17 cellular contexts compared by ENCODE assay signal in genomic region chr4:42608551-42608950, GRCh38. TPM values are rescaled to one million over a fixed set of nuclear protein-coding genes. Genes with fewer than 3 reads are reported as not detected.
DNase-seq lines count a peak whose midpoint lies in the region; ATAC-seq, FAIRE-seq and TF ChIP-seq lines count a peak whose summit lies in the region.
"Had no signal": no experiment of that assay in that cellular context is flagged by ENCODE, and none has a peak within 500 bp of the region (broad histone marks: within the 10 kb centered on the region; RNA-seq: fewer than 3 reads in every experiment).

No MANE protein-coding gene starts in this region.

- DNase-seq in activated CD4-positive, alpha-beta T cell treated with anti-CD3 and anti-CD28 coated beads for 48 hours, result peak; percentile 20
- DNase-seq in activated CD4-positive, alpha-beta T cell treated with anti-CD3 and anti-CD28 coated beads, Interleukin-2, amount 50 U/mL, for 1 hour, result no peak
- DNase-seq in A549 (ENCODE audit: low read depth in 1 of 2, low spot score in 1 of 2) (no peak), gastrocnemius medialis (no peak), Calu3 (no peak), Right ventricle myocardium superior (no peak)
- DNase-seq in activated T-cell treated with anti-CD3 and anti-CD28 coated beads, Interleukin-2, amount 50 U/mL, for 48 hours, result peak; percentile 33 to 34
- DNase-seq: Caco-2, H9, NCI-H1436, NCI-H2081 treated with DMSO at 0.1 percent for 48 hours, NCI-H2227 treated with DMSO at 0.1 percent for 48 hours, NCI-H526, SK-N-SH had no signal

- in situ Hi-C loops in gastrocnemius medialis (cut with MboI; ENCODE audit: low sequenced_read_pairs in 4 of 4), result loop anchor here in 1 of 4 donors (10.0 kb wide), 1 partner anchor 46 kb away; the partner anchor contains the start of gene ATP8A1

- H3K27me3 ChIP-seq in gastrocnemius medialis, result no peaks in the 10 kb centered on the region

- H3K27me3 Mint-ChIP-seq in Calu3 (ENCODE audit: unreplicated experiment), result no peaks in the 10 kb centered on the region

- H3K36me3 ChIP-seq in gastrocnemius medialis, result no peaks in the 10 kb centered on the region

- TF ChIP-seq POLR2A in A549 (IDR thresholded peaks at IDR 0.05; ENCODE audit: low read length), result no peak
- no peak for TF ChIP-seq POLR2A in gastrocnemius medialis (IDR thresholded peaks at IDR 0.05)

- no peak for TF ChIP-seq EP300 in A549 (IDR thresholded peaks at IDR 0.05)

- no peaks in the 10 kb centered on the region for H3K9me3 ChIP-seq in A549
- no peaks in the 10 kb centered on the region for H3K9me3 ChIP-seq in gastrocnemius medialis
- H3K9me3 ChIP-seq: Caco-2, SK-N-SH had no signal

- no TSS peak for BruUV-seq in Calu3 (replicated peaks; lab: Mats Ljungman, UMichigan)

- H3K27ac Mint-ChIP-seq in Calu3 (ENCODE audit: unreplicated experiment), result no peak overlapping the region
- H3K27ac Mint-ChIP-seq: H9 had no signal

- POLR2A ChIA-PET in A549 (lab: Yijun Ruan, JAX), result no interaction called here

- peaks cover 7% of the 10 kb centered on the region for H3K9me3 Mint-ChIP-seq in Calu3 (ENCODE audit: low read depth, unreplicated experiment)
- H3K9me3 Mint-ChIP-seq: H9 had no signal

- no peaks in the 10 kb centered on the region for H3K36me3 Mint-ChIP-seq in Calu3 (ENCODE audit: insufficient read depth, unreplicated experiment)

- no peak for ATAC-seq in A549
- no peak for ATAC-seq in gastrocnemius medialis
- no peak for ATAC-seq in GM18867 (IDR thresholded peaks at IDR 0.05; ENCODE audit: unreplicated experiment)
- no peak for ATAC-seq in Right ventricle myocardium superior (ENCODE audit: poor library complexity)

- H3K4me1 Mint-ChIP-seq in Calu3 (ENCODE audit: low read depth, unreplicated experiment), result no peaks in the 10 kb centered on the region

- CTCF ChIA-PET in A549 (lab: Yijun Ruan, JAX) (no interaction called here), Calu3 (lab: Charles Lee) (no interaction called here)

- WGBS in A549 (ENCODE audit: missing lambda C conversion rate), result 69% methylated on average over 3 of the region's 3 CpGs

- FAIRE-seq in A549 (lab: Jason Lieb, UNC), result no peak

- no peak for TF ChIP-seq RAD21 in A549 (conservative IDR thresholded peaks at IDR 0.05 in 1 of 2, IDR thresholded peaks at IDR 0.05 in 1 of 2)

- H3K4me3 ChIP-seq in A549 (no peak overlapping the region), gastrocnemius medialis (no peak overlapping the region)

- intact Hi-C loops in gastrocnemius medialis (cut with DNase I; ENCODE audit: low total_unique reads), result no loop called here
- intact Hi-C loops in Calu3 (cut with micrococcal nuclease; ENCODE audit: unreplicated experiment), result no loop called here
- intact Hi-C loops in Right ventricle myocardium superior (cut with DNase I), result no loop called here

- TF ChIP-seq CTCF in A549 (IDR thresholded peaks at IDR 0.05), result no peak
- TF ChIP-seq CTCF in gastrocnemius medialis (IDR thresholded peaks at IDR 0.05 in 4 of 5, conservative IDR thresholded peaks at IDR 0.05 in 1 of 5), result no peak
- no peak for TF ChIP-seq CTCF in Calu3 (IDR thresholded peaks at IDR 0.05; ENCODE audit: unreplicated experiment)

- H3K4me1 ChIP-seq in A549 (no peaks in the 10 kb centered on the region), gastrocnemius medialis (peaks cover 50% of the 10 kb centered on the region in 2 donors)
- H3K4me1 ChIP-seq: Caco-2 had no signal

- H3K27ac ChIP-seq in A549 (no peak overlapping the region), gastrocnemius medialis (peak overlapping the region; percentile 82 to 94 (median 86))
- H3K27ac ChIP-seq: C4-2B had no signal

- H3K4me2 ChIP-seq in A549, result no peak overlapping the region
- H3K4me2 ChIP-seq: SK-N-SH had no signal

- no peak overlapping the region for H3K4me3 Mint-ChIP-seq in Calu3 (ENCODE audit: low read depth, unreplicated experiment)
- H3K4me3 Mint-ChIP-seq: H9 had no signal

TF ChIP-seq in A549, 52 proteins besides CTCF, POLR2A, EP300 and RAD21:
- no peak for TF ChIP-seq TP53 (CRISPR knock-in tag; IDR thresholded peaks at IDR 0.05)
- no peak for TF ChIP-seq CBX8 (IDR thresholded peaks at IDR 0.05)
- TF ChIP-seq EHMT2 (IDR thresholded peaks at IDR 0.05; ENCODE audit: low read depth), result no peak
- TF ChIP-seq KDM1A (IDR thresholded peaks at IDR 0.05; ENCODE audit: low read depth), result no peak
- peak; percentile 66 for TF ChIP-seq MAFK (IDR thresholded peaks at IDR 0.05; ENCODE audit: partially characterized antibody)
- TF ChIP-seq CHD4 (IDR thresholded peaks at IDR 0.05; ENCODE audit: borderline replicate concordance), result no peak
- no peak for TF ChIP-seq PHF8 (IDR thresholded peaks at IDR 0.05; ENCODE audit: borderline replicate concordance, low read depth)
- TF ChIP-seq HDAC2 (IDR thresholded peaks at IDR 0.05), result no peak
- no peak for TF ChIP-seq ZFP36 (IDR thresholded peaks at IDR 0.05; ENCODE audit: borderline replicate concordance, partially characterized antibody)

RNA-seq across cellular contexts. Expression of gene ATP8A1, which starts 48.4 kb away (rescaled TPM):
- 0.25 and 0.33 TPM in 2 replicates for polyA plus RNA-seq in A549 (2011; rRNA removed)
- polyA plus RNA-seq in A549 (2012; cell fraction: cytosol; rRNA removed), result 0.03 and 0.13 TPM in 2 replicates
- 0.04 and 0.05 TPM in 2 replicates for polyA plus RNA-seq in A549 (2012; cell fraction: nucleus; rRNA removed)
- 0.06 to 0.08 TPM (median 0.07 TPM) in 3 replicates for polyA plus RNA-seq in A549 (2017; fragmentation: RNase III; extraction: RNeasy Plus Mini Kit Qiagen cat#74134 plus additional on column Dnase treatment)
- 0.44 and 0.83 TPM in 2 replicates for polyA minus RNA-seq in A549 (2011; rRNA and poly(A)+ RNA removed)
- 10 to 100 TPM; 23.8 to 74.2 (median 31.1) TPM for total RNA-seq in gastrocnemius medialis
- total RNA-seq in Calu3 (2022), result 0.73 and 0.76 TPM in 2 replicates
- total RNA-seq in Right ventricle myocardium superior, result 19.3 TPM
- total RNA-seq: A172 had no signal

Comparison
In these comparisons a context has a peak if more than half of its experiments do, and no peak if none do; other contexts are left out.
1. DNase-seq: peak in activated CD4-positive, alpha-beta T cell treated with anti-CD3 and anti-CD28 coated beads for 48 hours (single experiment) and activated T-cell treated with anti-CD3 and anti-CD28 coated beads, Interleukin-2, amount 50 U/mL, for 48 hours (2 of 2); none in activated CD4-positive, alpha-beta T cell treated with anti-CD3 and anti-CD28 coated beads, Interleukin-2, amount 50 U/mL, for 1 hour (single experiment), A549 (0 of 2), gastrocnemius medialis (0 of 2), Calu3 (single experiment) and Right ventricle myocardium superior (single experiment).
2. H3K27ac ChIP-seq: peak in gastrocnemius medialis (4 of 4); none in A549 (0 of 2).
3. RNA of gene ATP8A1, which starts 48.4 kb away (total RNA-seq): 23.8 to 74.2 TPM in gastrocnemius medialis and 19.3 TPM in Right ventricle myocardium superior (single experiment); 0.73 to 0.76 TPM in Calu3; every median in the first group is over 10 times any median in the second.